ENCODE assay signal across 6 cellular contexts in genomic region chr16:30996324-30996999, GRCh38. TPM values are rescaled to one million over a fixed set of nuclear protein-coding genes. Genes with fewer than 3 reads are reported as not detected.
DNase-seq lines count a peak whose midpoint lies in the region; ATAC-seq and TF ChIP-seq lines count a peak whose summit lies in the region.

No MANE protein-coding gene starts in this region.

- H4K20me1 ChIP-seq in SU-DHL-6 (ENCODE audit: low read depth, low read length): no peaks in the 10 kb centered on the region

- in situ Hi-C loops in Caki2 (cut with HindIII; ENCODE audit: low pct_unique_long_range_greater_than_20kb, low sequenced_read_pairs): no loop called here

- no peaks in the 10 kb centered on the region for H3K36me3 ChIP-seq in SU-DHL-6 (ENCODE audit: low read length)

- no peak overlapping the region for H3K9ac ChIP-seq in SU-DHL-6 (ENCODE audit: low read length)

- H3K27ac ChIP-seq in SU-DHL-6 (ENCODE audit: low read depth, low read length): no peak overlapping the region

- no peak for TF ChIP-seq CTCF in SU-DHL-6 (IDR thresholded peaks at IDR 0.05; ENCODE audit: insufficient read depth, low read length, poor library complexity, severe bottlenecking)

- no peak overlapping the region for H3K4me3 ChIP-seq in SU-DHL-6 (ENCODE audit: insufficient read depth, low read length, poor library complexity, severe bottlenecking)

- H2AFZ ChIP-seq in SU-DHL-6 (ENCODE audit: low read depth, low read length, severe bottlenecking): no peak overlapping the region

- peak; percentile 61 for ATAC-seq in left lobe of liver

- H3K9me3 ChIP-seq in SU-DHL-6 (ENCODE audit: insufficient read depth, low read length): no peaks in the 10 kb centered on the region

- peak overlapping the region; percentile 42 for H3K4me2 ChIP-seq in SU-DHL-6 (ENCODE audit: low read depth, low read length, poor library complexity, severe bottlenecking)

- DNase-seq in Caki2 (ENCODE audit: low read depth): peak; percentile 70
- peak; percentile 87 for DNase-seq in left lobe of liver (ENCODE audit: low spot score)
- no peak for DNase-seq in NCI-H446 treated with DMSO at 0.1 percent for 48 hours (lab: John Stamatoyannopoulos, UW)
- no peak for DNase-seq in hepatic stellate cell (ENCODE audit: low spot score)
- no peak for DNase-seq in NCI-H510A (lab: John Stamatoyannopoulos, UW)

- no peaks in the 10 kb centered on the region for H3K79me2 ChIP-seq in SU-DHL-6 (ENCODE audit: insufficient read depth, low read length)

- H3K9me2 ChIP-seq in SU-DHL-6 (replicated peaks; ENCODE audit: insufficient read depth, low read length): no peaks in the 10 kb centered on the region

- H3K27me3 ChIP-seq in SU-DHL-6 (ENCODE audit: low read length): no peaks in the 10 kb centered on the region

- H3F3A ChIP-seq in SU-DHL-6 (ENCODE audit: insufficient read depth): no peaks in the 10 kb centered on the region

RNA-seq across cellular contexts. Expression of gene HSD3B7, which starts 11.5 kb away (rescaled TPM):
- total RNA-seq in Caki2 (2014; rRNA removed; shearing (Covaris generic); ENCODE audit: low replicate concordance): 73.0 and 95.3 TPM in 2 replicates
- total RNA-seq in left lobe of liver: 71.5 TPM

RNA-seq across cellular contexts. Expression of gene STX1B, which starts 14.0 kb away (rescaled TPM):
- total RNA-seq in Caki2 (2014; rRNA removed; shearing (Covaris generic); ENCODE audit: low replicate concordance): 0.46 TPM in 1 of 2 replicates, not detected in the other
- 4.2 TPM for total RNA-seq in left lobe of liver

RNA-seq across cellular contexts. Expression of gene STX4, which starts 36.9 kb away (rescaled TPM):
- 72.2 and 83.1 TPM in 2 replicates for total RNA-seq in Caki2 (2014; rRNA removed; shearing (Covaris generic); ENCODE audit: low replicate concordance)
- 24.6 TPM for total RNA-seq in left lobe of liver

RNA-seq across cellular contexts. Expression of gene SETD1A, which starts 38.9 kb away (rescaled TPM):
- total RNA-seq in Caki2 (2014; rRNA removed; shearing (Covaris generic); ENCODE audit: low replicate concordance): 0.81 and 1.2 TPM in 2 replicates
- 8.2 TPM for total RNA-seq in left lobe of liver

RNA-seq across cellular contexts. Expression of gene ORAI3, which starts 47.6 kb away (rescaled TPM):
- total RNA-seq in Caki2 (2014; rRNA removed; shearing (Covaris generic); ENCODE audit: low replicate concordance): 82.7 and 96.5 TPM in 2 replicates
- total RNA-seq in left lobe of liver: 51.3 TPM

Comparison
In these comparisons a context has a peak if more than half of its experiments do, and no peak if none do; other contexts are left out.
1. DNase-seq: peak in Caki2 (single experiment) and left lobe of liver (single experiment); none in NCI-H446 treated with DMSO at 0.1 percent for 48 hours (single experiment), hepatic stellate cell (single experiment) and NCI-H510A (single experiment).